Comparison of ENCODE assay signal across 8 cellular contexts in genomic region chr10:69348824-69349541, GRCh38.
DNase-seq lines count a peak whose midpoint lies in the region; ATAC-seq and TF ChIP-seq lines count a peak whose summit lies in the region.

No MANE protein-coding gene starts in this region.

- H3K27ac Mint-ChIP-seq in activated naive CD8-positive, alpha-beta T cell treated with anti-CD3 and anti-CD28 coated beads for 36 hours = peak overlapping the region; percentile 84

- no peak overlapping the region for H3K4me3 Mint-ChIP-seq in activated naive CD8-positive, alpha-beta T cell treated with anti-CD3 and anti-CD28 coated beads for 36 hours

- TF ChIP-seq CTCF in tibial artery (IDR thresholded peaks at IDR 0.05) = no peak

- H3K36me3 ChIP-seq in tibial artery = peaks cover 10 to 30% (median 18%) of the 10 kb centered on the region in 3 donors

- H3K36me3 Mint-ChIP-seq in activated naive CD8-positive, alpha-beta T cell treated with anti-CD3 and anti-CD28 coated beads for 36 hours = peaks cover 71% of the 10 kb centered on the region

- H3K27ac ChIP-seq in right cardiac atrium (ENCODE audit: low read length) = peak overlapping the region; percentile 75
- H3K27ac ChIP-seq in tibial artery = peak overlapping the region; percentile 58 to 59

- H3K9me3 Mint-ChIP-seq in activated naive CD8-positive, alpha-beta T cell treated with anti-CD3 and anti-CD28 coated beads for 36 hours = no peaks in the 10 kb centered on the region

- no peak overlapping the region for H3K4me3 ChIP-seq in right cardiac atrium (ENCODE audit: low read length)
- no peak overlapping the region for H3K4me3 ChIP-seq in tibial artery

- ATAC-seq in right cardiac atrium (peak; percentile 70 to 73), GM18505 (IDR thresholded peaks at IDR 0.05; ENCODE audit: unreplicated experiment) (no peak), GM18870 (IDR thresholded peaks at IDR 0.05; ENCODE audit: unreplicated experiment) (no peak)

- DNase-seq in GM03348 (ENCODE audit: low spot score) (peak; percentile 93), NCI-H2029 treated with DMSO at 0.1 percent for 48 hours (lab: John Stamatoyannopoulos, UW) (peak; percentile 63), right cardiac atrium (peak; percentile 70 to 88 (median 74)), tibial artery (peak; percentile 80 to 81)
- no peak for DNase-seq in activated naive CD8-positive, alpha-beta T cell treated with anti-CD3 and anti-CD28 coated beads for 36 hours
- DNase-seq in stimulated activated naive CD4-positive, alpha-beta T cell treated with Interleukin-2 at 50 U/mL for 16 hours (lab: John Stamatoyannopoulos, UW) = no peak

- H3K9me3 ChIP-seq in right cardiac atrium (ENCODE audit: control insufficient read depth, low read length) (no peaks in the 10 kb centered on the region), tibial artery (no peaks in the 10 kb centered on the region)

- WGBS in right cardiac atrium = 47% methylated on average over 10 of the region's 10 CpGs

- H3K4me1 Mint-ChIP-seq in activated naive CD8-positive, alpha-beta T cell treated with anti-CD3 and anti-CD28 coated beads for 36 hours = peaks cover 74% of the 10 kb centered on the region

- TF ChIP-seq POLR2A in GM18505 (IDR thresholded peaks at IDR 0.05; ENCODE audit: borderline replicate concordance, extremely low read depth, insufficient read depth, insufficient read length) = no peak

- no peaks in the 10 kb centered on the region for H3K27me3 Mint-ChIP-seq in activated naive CD8-positive, alpha-beta T cell treated with anti-CD3 and anti-CD28 coated beads for 36 hours

- peaks cover 28% of the 10 kb centered on the region for H3K4me1 ChIP-seq in right cardiac atrium (ENCODE audit: control insufficient read depth, insufficient read depth, low read length)
- peaks cover 0 to 80% (median 53%) of the 10 kb centered on the region in 4 donors for H3K4me1 ChIP-seq in tibial artery

- no peaks in the 10 kb centered on the region for H3K27me3 ChIP-seq in right cardiac atrium (ENCODE audit: control insufficient read depth, insufficient read depth)
- H3K27me3 ChIP-seq in tibial artery = no peaks in the 10 kb centered on the region

- intact Hi-C loops in right cardiac atrium (cut with DNase I) = no loop called here
- intact Hi-C loops in tibial artery (cut with DNase I; ENCODE audit: low total_unique reads) = no loop called here

Comparison
In these comparisons a context has a peak if more than half of its experiments do, and no peak if none do; other contexts are left out.
1. DNase-seq: peak in GM03348 (single experiment), NCI-H2029 treated with DMSO at 0.1 percent for 48 hours (single experiment), right cardiac atrium (3 of 3) and tibial artery (2 of 2); none in activated naive CD8-positive, alpha-beta T cell treated with anti-CD3 and anti-CD28 coated beads for 36 hours (single experiment) and stimulated activated naive CD4-positive, alpha-beta T cell treated with Interleukin-2 at 50 U/mL for 16 hours (single experiment).
2. ATAC-seq: peak in right cardiac atrium (2 of 2); none in GM18505 (single experiment) and GM18870 (single experiment).